In genomic region chr22:23752090-23752691, GRCh38 we compare ENCODE assay signal across 12 cellular contexts.
A peak's percentile ranks its signal among the peaks of the same experiment; 100 is the strongest.
DNase-seq lines count a peak whose midpoint lies in the region; ATAC-seq, FAIRE-seq and TF ChIP-seq lines count a peak whose summit lies in the region.
"Had no signal": no experiment of that assay in that cellular context is flagged by ENCODE, and none has a peak within 500 bp of the region (broad histone marks: within the 10 kb centered on the region; RNA-seq: fewer than 3 reads in every experiment).

No MANE protein-coding gene starts in this region.

- peak; percentile 74 for DNase-seq in NCI-H69 (lab: John Stamatoyannopoulos, UW)
- peak; percentile 89 for DNase-seq in germinal center (ENCODE audit: low spot score)
- DNase-seq in RCC 7860 (ENCODE audit: low spot score) = no peak
- DNase-seq: kidney glomerular epithelial cell; NCI-H1436; stimulated activated CD4-positive, alpha-beta T cell treated with anti-CD3 and anti-CD28 coated beads, Interleukin-12 subunit alpha, Interleukin-12 subunit beta, amount 100 ng/mL, for 4 hours had no signal

- ATAC-seq in HG03442 (IDR thresholded peaks at IDR 0.05; ENCODE audit: unreplicated experiment) (no peak), GM18867 (IDR thresholded peaks at IDR 0.05; ENCODE audit: unreplicated experiment) (no peak), HG03521 (IDR thresholded peaks at IDR 0.05; ENCODE audit: unreplicated experiment) (no peak)

- FAIRE-seq in RCC 7860 (lab: Jason Lieb, UNC) = no peak
- FAIRE-seq: colon had no signal

- H3K27ac ChIP-seq in 22Rv1 = peak overlapping the region; percentile 97

- TF ChIP-seq CTCF in 22Rv1 (IDR thresholded peaks at IDR 0.05) = no peak
- peak; percentile 37 for TF ChIP-seq CTCF in GM12873 (IDR thresholded peaks at IDR 0.05; ENCODE audit: insufficient read depth, low read depth, low read length, missing control alignments)
